Comparison of ENCODE assay signal across 17 cellular contexts in the genomic region with DNA sequence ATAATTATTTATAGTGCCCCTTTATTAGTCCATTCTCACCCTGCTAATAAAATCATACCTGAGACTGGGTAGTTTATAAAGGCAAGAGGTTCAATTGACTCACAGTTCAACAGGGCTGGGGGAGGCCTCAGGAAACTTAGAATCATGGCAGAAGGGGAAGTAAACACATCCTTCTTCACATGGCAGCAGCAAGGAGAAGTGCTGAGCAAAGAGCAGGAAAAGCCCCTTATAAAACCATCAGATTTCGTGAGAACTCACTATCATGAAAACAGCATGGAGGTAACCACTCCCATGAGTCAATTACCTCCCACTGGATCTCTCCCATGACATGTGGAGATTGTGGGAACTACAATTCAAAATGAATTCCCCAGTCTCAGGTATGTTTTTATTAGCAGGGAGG.
A peak's percentile ranks its signal among the peaks of the same experiment; 100 is the strongest.
DNase-seq lines count a peak whose midpoint lies in the region; ATAC-seq, FAIRE-seq and TF ChIP-seq lines count a peak whose summit lies in the region.
"Had no signal": no experiment of that assay in that cellular context is flagged by ENCODE, and none has a peak within 500 bp of the region (broad histone marks: within the 10 kb centered on the region; RNA-seq: fewer than 3 reads in every experiment).

No MANE protein-coding gene starts in this region.

- H3K36me3 ChIP-seq in small intestine (ENCODE audit: control insufficient read depth in 2 of 2, insufficient read depth in 2 of 2, low read length in 2 of 2), result no peaks in the 10 kb centered on the region
- H3K36me3 ChIP-seq: SJCRH30 had no signal

- intact Hi-C loops in left cardiac atrium (cut with DNase I), result no loop called here

- peak; percentile 43 for DNase-seq in GDM1 (lab: John Stamatoyannopoulos, UW)
- peak; percentile 17 to 60 for DNase-seq in HL-60 (ENCODE audit: low read depth in 1 of 2, low spot score in 1 of 2)
- peak; percentile 7 for DNase-seq in NCI-H69 (lab: John Stamatoyannopoulos, UW)
- DNase-seq in foreskin keratinocyte, result no peak
- DNase-seq in left cardiac atrium, result no peak
- no peak for DNase-seq in NCI-H1092 (lab: John Stamatoyannopoulos, UW)
- no peak for DNase-seq in small intestine
- DNase-seq: ACHN, HCEC 1CT, KG1, NCI-H1092 treated with DMSO at 0.1 percent for 48 hours, NCI-H146, NCI-H2081, SJCRH30 had no signal

- H3K9me3 ChIP-seq in small intestine (ENCODE audit: control insufficient read depth, low read depth), result no peaks in the 10 kb centered on the region
- H3K9me3 ChIP-seq: SJCRH30 had no signal

- H3K27ac ChIP-seq in HL-60 (replicated peaks) (no peak overlapping the region), foreskin keratinocyte (no peak overlapping the region), small intestine (ENCODE audit: low read depth in 1 of 2, low read length in 1 of 2) (no peak overlapping the region)
- H3K27ac ChIP-seq: SJCRH30 had no signal

- H3K4me3 ChIP-seq in HL-60 (replicated peaks; ENCODE audit: insufficient read depth, low read length) (no peak overlapping the region), small intestine (ENCODE audit: low read depth in 1 of 2, low read length in 2 of 2) (no peak overlapping the region)
- H3K4me3 ChIP-seq: GM12878, SJCRH30 had no signal

- no peaks in the 10 kb centered on the region for H3K4me1 ChIP-seq in foreskin keratinocyte
- no peaks in the 10 kb centered on the region for H3K4me1 ChIP-seq in small intestine (ENCODE audit: control insufficient read depth in 2 of 2, insufficient read depth in 1 of 2, low read depth in 1 of 2, low read length in 1 of 2)
- H3K4me1 ChIP-seq: SJCRH30 had no signal

- TF ChIP-seq CTCF in HL-60 (IDR thresholded peaks at IDR 0.05; ENCODE audit: insufficient read depth, low read length), result no peak
- no peak for TF ChIP-seq CTCF in foreskin keratinocyte (conservative IDR thresholded peaks at IDR 0.05)

- ATAC-seq in foreskin keratinocyte (peak; percentile 38), left cardiac atrium (no peak)
- ATAC-seq: GM12878, HepG2, Panc1 had no signal

- H3K27me3 ChIP-seq in HL-60 (ENCODE audit: insufficient read depth, poor library complexity, severe bottlenecking), result no peaks in the 10 kb centered on the region
- no peaks in the 10 kb centered on the region for H3K27me3 ChIP-seq in foreskin keratinocyte
- no peaks in the 10 kb centered on the region for H3K27me3 ChIP-seq in small intestine (ENCODE audit: control insufficient read depth in 2 of 2, insufficient read depth in 2 of 2, low read length in 2 of 2)
- H3K27me3 ChIP-seq: SJCRH30 had no signal

- FAIRE-seq in small intestine (lab: Jason Lieb, UNC), result no peak
- FAIRE-seq: GM12878, HepG2 had no signal

- WGBS in small intestine, 3 donors, result 50 to 69% (median 65%) methylated on average over 1 of the region's 1 CpG

Comparison
In these comparisons a context has a peak if more than half of its experiments do, and no peak if none do; other contexts are left out.
1. DNase-seq: peak in GDM1 (single experiment), HL-60 (2 of 2) and NCI-H69 (single experiment); none in foreskin keratinocyte (0 of 2), left cardiac atrium (single experiment), NCI-H1092 (single experiment) and small intestine (single experiment).